In the genomic region with DNA sequence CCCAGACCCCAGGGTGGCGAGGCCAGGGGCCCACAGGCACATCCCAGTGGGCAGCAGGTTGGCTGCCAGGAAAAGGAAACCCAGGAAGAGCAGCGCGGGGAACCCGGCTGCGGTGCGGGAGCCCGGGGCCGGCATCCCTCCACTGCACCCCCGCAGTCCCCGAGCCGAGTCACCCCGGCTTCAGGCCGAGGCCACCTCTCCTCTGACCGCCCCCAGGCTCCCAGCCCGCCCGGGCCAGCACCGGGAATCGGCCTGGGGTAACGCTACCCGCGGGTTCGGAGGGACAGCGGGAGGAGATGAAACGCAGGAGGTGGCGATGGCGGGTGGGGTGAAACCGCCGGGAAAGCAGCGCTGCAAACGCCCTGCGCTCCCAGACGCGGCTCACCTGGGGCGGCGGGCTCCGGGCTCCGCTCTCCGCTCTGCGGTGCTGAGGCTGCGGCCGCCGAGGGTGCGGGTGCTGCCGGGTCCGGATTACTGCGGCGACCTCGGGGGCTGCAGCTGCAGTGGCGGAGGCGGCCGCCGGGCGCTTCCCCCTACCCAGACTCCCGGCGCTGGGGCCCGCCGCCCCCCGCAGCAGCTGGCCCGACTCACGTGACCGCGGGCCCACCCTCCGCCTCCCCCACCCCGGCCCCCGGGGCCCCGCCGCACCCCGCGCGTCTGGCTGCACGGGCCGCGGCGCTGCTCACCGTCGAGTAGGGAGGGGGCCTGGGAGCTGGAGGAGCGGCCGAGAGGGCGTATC, we compare ENCODE assay signal across 8 cellular contexts. TPM values are rescaled to one million over a fixed set of nuclear protein-coding genes. Genes with fewer than 3 reads are reported as not detected.
A peak's percentile ranks its signal among the peaks of the same experiment; 100 is the strongest.
DNase-seq lines count a peak whose midpoint lies in the region; ATAC-seq and TF ChIP-seq lines count a peak whose summit lies in the region.

A gene with protein sequence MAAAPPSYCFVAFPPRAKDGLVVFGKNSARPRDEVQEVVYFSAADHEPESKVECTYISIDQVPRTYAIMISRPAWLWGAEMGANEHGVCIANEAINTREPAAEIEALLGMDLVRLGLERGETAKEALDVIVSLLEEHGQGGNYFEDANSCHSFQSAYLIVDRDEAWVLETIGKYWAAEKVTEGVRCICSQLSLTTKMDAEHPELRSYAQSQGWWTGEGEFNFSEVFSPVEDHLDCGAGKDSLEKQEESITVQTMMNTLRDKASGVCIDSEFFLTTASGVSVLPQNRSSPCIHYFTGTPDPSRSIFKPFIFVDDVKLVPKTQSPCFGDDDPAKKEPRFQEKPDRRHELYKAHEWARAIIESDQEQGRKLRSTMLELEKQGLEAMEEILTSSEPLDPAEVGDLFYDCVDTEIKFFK (minus strand): TSS at position 545 of the 739 bp plus-strand sequence. CDS start 20,734 bp downstream, outside the sequence.

- ATAC-seq in GM21515 (IDR thresholded peaks at IDR 0.05; ENCODE audit: unreplicated experiment) = peak; percentile 42
- ATAC-seq in stimulated activated effector memory CD8-positive, alpha-beta T cell treated with anti-CD3 and anti-CD28 coated beads, Interleukin-12 subunit alpha, Interleukin-12 subunit beta, amount 100 ng/mL, for 72 hours = peak; percentile 56

- peaks cover 15% of the 10 kb centered on the region for H3K27me3 ChIP-seq in ectodermal cell (ENCODE audit: control insufficient read depth, insufficient read depth, low read length, poor library complexity, severe bottlenecking)

- TF ChIP-seq POLR2A in lower leg skin (IDR thresholded peaks at IDR 0.05) = no peak

- peak within 1 kb of the TSS; percentile 71 for H3K4me3 Mint-ChIP-seq in stimulated activated effector memory CD8-positive, alpha-beta T cell treated with anti-CD3 and anti-CD28 coated beads, Interleukin-12 subunit alpha, Interleukin-12 subunit beta, amount 100 ng/mL, for 72 hours

- H3K9me3 Mint-ChIP-seq in stimulated activated effector memory CD8-positive, alpha-beta T cell treated with anti-CD3 and anti-CD28 coated beads, Interleukin-12 subunit alpha, Interleukin-12 subunit beta, amount 100 ng/mL, for 72 hours = no peaks in the 10 kb centered on the region

- peak within 1 kb of the TSS; percentile 84 for H3K27ac Mint-ChIP-seq in stimulated activated effector memory CD8-positive, alpha-beta T cell treated with anti-CD3 and anti-CD28 coated beads, Interleukin-12 subunit alpha, Interleukin-12 subunit beta, amount 100 ng/mL, for 72 hours

- no peak for TF ChIP-seq CTCF in lower leg skin (IDR thresholded peaks at IDR 0.05)

- DNase-seq in EH (ENCODE audit: low read depth) = peak; percentile 50
- DNase-seq in Jurkat, Clone E6-1 (ENCODE audit: low read depth, low spot score) = no peak
- DNase-seq in activated CD4-positive, CD25-positive, alpha-beta regulatory T cell treated with anti-CD3 and anti-CD28 coated beads, Interleukin-2, amount 50 U/mL, for 72 hours = peak; percentile 40
- peak in 1 of 2 donors; percentile 87 for DNase-seq in lower leg skin (ENCODE audit: low spot score in 2 of 2)
- DNase-seq in stimulated activated effector memory CD8-positive, alpha-beta T cell treated with anti-CD3 and anti-CD28 coated beads, Interleukin-12 subunit alpha, Interleukin-12 subunit beta, amount 100 ng/mL, for 72 hours (ENCODE audit: low spot score in 2 of 2) = peak; percentile 22 to 60
- DNase-seq in stimulated activated naive CD4-positive, alpha-beta T cell treated with Interleukin-2 at 50 U/mL for 16 hours (lab: John Stamatoyannopoulos, UW) = no peak

- intact Hi-C loops in lower leg skin (cut with DNase I; ENCODE audit: low total_unique reads) = no loop called here

- H3K36me3 Mint-ChIP-seq in stimulated activated effector memory CD8-positive, alpha-beta T cell treated with anti-CD3 and anti-CD28 coated beads, Interleukin-12 subunit alpha, Interleukin-12 subunit beta, amount 100 ng/mL, for 72 hours = no peaks in the 10 kb centered on the region

- peaks cover 7% of the 10 kb centered on the region for H3K4me1 ChIP-seq in ectodermal cell (ENCODE audit: control insufficient read depth, insufficient read depth, low read length)

- H3K4me1 Mint-ChIP-seq in stimulated activated effector memory CD8-positive, alpha-beta T cell treated with anti-CD3 and anti-CD28 coated beads, Interleukin-12 subunit alpha, Interleukin-12 subunit beta, amount 100 ng/mL, for 72 hours = peaks cover 30% of the 10 kb centered on the region

- H3K27ac ChIP-seq in ectodermal cell (ENCODE audit: insufficient read depth, low read depth, low read length, poor library complexity, severe bottlenecking) = no peak within 1 kb of the TSS

- WGBS in ectodermal cell, 2 experiments = 0% methylated on average over 79 of the region's 79 CpGs
- 1% methylated on average over 20 to 48 of the region's 79 CpGs for WGBS in lower leg skin, 2 donors

- H3K36me3 ChIP-seq in ectodermal cell (ENCODE audit: control insufficient read depth, insufficient read depth, low read length) = no peaks in the 10 kb centered on the region

- peak within 1 kb of the TSS; percentile 72 for H3K4me3 ChIP-seq in Jurkat, Clone E6-1 (ENCODE audit: low read length)
- peak within 1 kb of the TSS; percentile 96 for H3K4me3 ChIP-seq in ectodermal cell (ENCODE audit: insufficient read depth, low read depth, low read length)
- peak within 1 kb of the TSS; percentile 93 for H3K4me3 ChIP-seq in lower leg skin (ENCODE audit: low read depth, poor library complexity, severe bottlenecking)

- H3K9me3 ChIP-seq in ectodermal cell (ENCODE audit: control insufficient read depth, low read length) = peaks cover 2% of the 10 kb centered on the region

RNA-seq across cellular contexts. Expression of the gene that starts here (rescaled TPM):
- 29.6 TPM for polyA plus RNA-seq in Jurkat, Clone E6-1 (2012; ENCODE audit: insufficient read depth, insufficient read length)
- 88.2 TPM for polyA plus RNA-seq in ectodermal cell (2013, experiment 1 of 4)
- polyA plus RNA-seq in ectodermal cell (2013, experiment 2 of 4) = 106 TPM
- polyA plus RNA-seq in ectodermal cell (2013, experiment 3 of 4) = 65.7 TPM
- 77.0 TPM for polyA plus RNA-seq in ectodermal cell (2013, experiment 4 of 4)
- 10 to 100 TPM in 3 of 4 donors, 1 to 10 TPM in 1; 8.5 to 17.9 (median 11.5) TPM for total RNA-seq in lower leg skin

Comparison
In these comparisons a context has a peak if more than half of its experiments do, and no peak if none do; other contexts are left out.
1. DNase-seq: peak in EH (single experiment), activated CD4-positive, CD25-positive, alpha-beta regulatory T cell treated with anti-CD3 and anti-CD28 coated beads, Interleukin-2, amount 50 U/mL, for 72 hours (single experiment) and stimulated activated effector memory CD8-positive, alpha-beta T cell treated with anti-CD3 and anti-CD28 coated beads, Interleukin-12 subunit alpha, Interleukin-12 subunit beta, amount 100 ng/mL, for 72 hours (2 of 2); none in Jurkat, Clone E6-1 (single experiment) and stimulated activated naive CD4-positive, alpha-beta T cell treated with Interleukin-2 at 50 U/mL for 16 hours (single experiment).
2. Peak in every context shown above with its lines, with median percentiles within 50 percentile points of each other: H3K4me3 ChIP-seq.